In genomic region chr12:4148418-4149056, GRCh38 we compare ENCODE assay signal across 8 cellular contexts.
DNase-seq lines count a peak whose midpoint lies in the region; ATAC-seq and TF ChIP-seq lines count a peak whose summit lies in the region.

No MANE protein-coding gene starts in this region.

- DNase-seq in RPMI8226: peak; percentile 100
- peak; percentile 31 for DNase-seq in endodermal cell
- peak; percentile 40 for DNase-seq in stomach
- DNase-seq in NCI-H2196 (lab: John Stamatoyannopoulos, UW; ENCODE audit: unreplicated experiment): no peak
- DNase-seq in DMS79 (lab: John Stamatoyannopoulos, UW): no peak
- DNase-seq in amniotic stem cell (lab: John Stamatoyannopoulos, UW): no peak

- H3K4me3 Mint-ChIP-seq in endodermal cell: no peak overlapping the region

- peaks cover 49% of the 10 kb centered on the region for H3K4me1 Mint-ChIP-seq in endodermal cell

- no peak overlapping the region for H3K4me3 ChIP-seq in endodermal cell (ENCODE audit: low read length)
- no peak overlapping the region for H3K4me3 ChIP-seq in stomach

- no peak for TF ChIP-seq CTCF in endodermal cell (conservative IDR thresholded peaks at IDR 0.05)
- TF ChIP-seq CTCF in stomach (IDR thresholded peaks at IDR 0.05): no peak

- H3K9ac ChIP-seq in endodermal cell (ENCODE audit: extremely low read depth, low read length, poor library complexity, severe bottlenecking): no peak overlapping the region

- H3K27me3 ChIP-seq in endodermal cell (ENCODE audit: control insufficient read depth, insufficient read depth, low read length, poor library complexity, severe bottlenecking): peaks cover 15% of the 10 kb centered on the region
- H3K27me3 ChIP-seq in stomach: peaks cover 0 to 4% (median 0%) of the 10 kb centered on the region in 3 donors

- ATAC-seq in GM18517 (IDR thresholded peaks at IDR 0.05; ENCODE audit: unreplicated experiment) (peak; percentile 58), HG02642 (IDR thresholded peaks at IDR 0.05; ENCODE audit: poor library complexity, unreplicated experiment) (peak; percentile 53)

- H3K4me1 ChIP-seq in endodermal cell (ENCODE audit: control insufficient read depth, insufficient read depth, low read length) (peaks cover 2% of the 10 kb centered on the region), stomach (peaks cover 0 to under 1% (median 0%) of the 10 kb centered on the region in 4 donors)

- no peak for TF ChIP-seq EP300 in stomach (IDR thresholded peaks at IDR 0.05)

- intact Hi-C loops in stomach (cut with DNase I; ENCODE audit: low total_unique reads): no loop called here

- H3K27ac ChIP-seq in endodermal cell (ENCODE audit: low read depth, low read length) (no peak overlapping the region), stomach (no peak overlapping the region)

- H3K27me3 Mint-ChIP-seq in endodermal cell (ENCODE audit: insufficient read depth): peaks cover 58% of the 10 kb centered on the region

- no peak overlapping the region for H3K27ac Mint-ChIP-seq in endodermal cell

- peaks cover 2% of the 10 kb centered on the region for H3K36me3 Mint-ChIP-seq in endodermal cell (ENCODE audit: low read depth)

- peaks cover 20% of the 10 kb centered on the region for H3K9me3 Mint-ChIP-seq in endodermal cell

- H3K9me3 ChIP-seq in endodermal cell (ENCODE audit: control insufficient read depth, low read length): peaks cover 4% of the 10 kb centered on the region
- H3K9me3 ChIP-seq in stomach: no peaks in the 10 kb centered on the region

- H3K36me3 ChIP-seq in endodermal cell (ENCODE audit: control insufficient read depth, insufficient read depth, low read length) (no peaks in the 10 kb centered on the region), stomach (no peaks in the 10 kb centered on the region)

- no peak for TF ChIP-seq POLR2A in stomach (IDR thresholded peaks at IDR 0.05)

- WGBS in endodermal cell (ENCODE audit: insufficient coverage in 1 of 2, insufficient read length in 1 of 2), 2 experiments: 89 to 100% methylated on average over 1 to 5 of the region's 5 CpGs
- WGBS in stomach, 5 donors: 56 to 67% (median 64%) methylated on average over 5 of the region's 5 CpGs

Comparison
In these comparisons a context has a peak if more than half of its experiments do, and no peak if none do; other contexts are left out.
1. DNase-seq: peak in RPMI8226 (single experiment), endodermal cell (single experiment) and stomach (single experiment); none in NCI-H2196 (single experiment), DMS79 (single experiment) and amniotic stem cell (single experiment).